ENCODE assay signal across 10 cellular contexts in the genomic region with DNA sequence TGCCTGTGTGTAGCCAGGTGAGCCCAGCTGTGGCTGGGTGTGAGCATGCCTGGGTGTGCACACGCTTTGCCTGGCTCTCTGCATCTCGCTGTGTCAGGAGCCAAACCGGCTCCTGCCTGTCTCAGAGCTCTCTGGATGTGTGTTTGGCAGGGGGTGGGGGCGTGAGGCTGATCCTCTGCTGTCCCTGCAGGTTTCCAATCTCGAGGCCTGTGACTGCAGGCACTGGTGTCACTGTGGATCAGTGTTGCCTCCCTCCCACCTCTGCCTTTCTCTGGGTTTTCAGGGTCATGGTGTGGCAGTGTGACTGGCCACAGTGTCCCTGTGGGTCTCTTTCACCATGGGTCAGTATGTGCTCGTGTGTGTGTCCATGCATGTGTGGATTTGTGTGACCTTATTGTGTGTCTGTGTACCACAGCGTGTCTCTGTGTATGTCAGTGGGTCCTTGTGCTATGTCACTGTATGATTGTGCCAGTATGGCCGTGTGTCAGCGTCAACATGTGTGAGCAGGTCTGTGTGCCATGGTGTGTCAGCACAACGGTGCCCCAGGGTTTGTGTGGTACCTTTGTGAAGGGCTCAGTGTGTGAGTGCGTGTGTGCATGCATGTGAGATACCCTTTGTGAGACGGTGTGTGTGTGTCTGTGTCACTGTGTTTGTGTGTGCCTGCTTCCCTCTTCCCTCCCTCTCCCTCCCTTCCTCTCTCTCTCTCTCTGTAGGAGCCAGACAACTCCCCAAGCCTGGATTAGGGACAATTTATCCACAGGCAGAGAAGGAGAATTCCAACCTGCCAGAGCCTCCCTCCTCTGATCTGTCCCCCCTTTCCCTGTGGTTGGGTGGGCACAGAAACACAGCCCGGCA. TPM values are rescaled to one million over a fixed set of nuclear protein-coding genes. Genes with fewer than 3 reads are reported as not detected.
DNase-seq lines count a peak whose midpoint lies in the region; ATAC-seq and TF ChIP-seq lines count a peak whose summit lies in the region.
"Had no signal": no experiment of that assay in that cellular context is flagged by ENCODE, and none has a peak within 500 bp of the region (broad histone marks: within the 10 kb centered on the region; RNA-seq: fewer than 3 reads in every experiment).

No MANE protein-coding gene starts in this region.

- H3K27me3 ChIP-seq in thyroid gland: no peaks in the 10 kb centered on the region

- CTCF ChIA-PET in activated CD4-positive, alpha-beta T cell treated with anti-CD3 and anti-CD28 coated beads for 36 hours (lab: Charles Lee): interaction anchor here (1.0 to 1.3 kb wide), 2 partner anchors 16 to 449 kb away, joined by 3 to 4 read pairs; no protein-coding TSS in a partner anchor

- H3K36me3 Mint-ChIP-seq in activated CD4-positive, alpha-beta T cell treated with anti-CD3 and anti-CD28 coated beads for 36 hours (ENCODE audit: low read depth): no peaks in the 10 kb centered on the region
- H3K36me3 Mint-ChIP-seq in mesothelial cell of epicardium: no peaks in the 10 kb centered on the region

- no peak for DNase-seq in activated CD4-positive, alpha-beta T cell treated with anti-CD3 and anti-CD28 coated beads for 36 hours
- DNase-seq in activated CD4-positive, alpha-beta T cell treated with anti-CD3 and anti-CD28 coated beads for 1 hour: no peak
- peak; percentile 64 for DNase-seq in cerebellum (ENCODE audit: low spot score)
- no peak for DNase-seq in mesothelial cell of epicardium (ENCODE audit: low spot score in 2 of 2, unreplicated experiment in 2 of 2)
- peak; percentile 43 to 61 for DNase-seq in thyroid gland
- no peak for DNase-seq in NCI-H510A (lab: John Stamatoyannopoulos, UW)
- DNase-seq in Ammon's horn (ENCODE audit: low spot score): no peak
- DNase-seq: ACHN; activated naive CD4-positive, alpha-beta T cell treated with Interleukin-2 at 50 U/mL for 16 hours had no signal

- peaks cover 19% of the 10 kb centered on the region for H3K4me1 Mint-ChIP-seq in activated CD4-positive, alpha-beta T cell treated with anti-CD3 and anti-CD28 coated beads for 36 hours
- peaks cover 64% of the 10 kb centered on the region for H3K4me1 Mint-ChIP-seq in mesothelial cell of epicardium

- WGBS in thyroid gland, 2 donors: 33 to 55% methylated on average over 10 of the region's 13 CpGs

- H3K9me3 Mint-ChIP-seq in activated CD4-positive, alpha-beta T cell treated with anti-CD3 and anti-CD28 coated beads for 36 hours (ENCODE audit: low read depth): no peaks in the 10 kb centered on the region
- no peaks in the 10 kb centered on the region for H3K9me3 Mint-ChIP-seq in mesothelial cell of epicardium

- H3K4me3 ChIP-seq in thyroid gland (replicated peaks in 1 of 3): no peak overlapping the region

- no peak for ATAC-seq in activated CD4-positive, alpha-beta T cell treated with anti-CD3 and anti-CD28 coated beads for 36 hours
- no peak for ATAC-seq in GM18502 (IDR thresholded peaks at IDR 0.05; ENCODE audit: poor library complexity, unreplicated experiment)

- peak overlapping the region; percentile 21 for H3K27ac Mint-ChIP-seq in activated CD4-positive, alpha-beta T cell treated with anti-CD3 and anti-CD28 coated beads for 36 hours
- H3K27ac Mint-ChIP-seq in mesothelial cell of epicardium: peak overlapping the region; percentile 81

- no peaks in the 10 kb centered on the region for H3K27me3 Mint-ChIP-seq in activated CD4-positive, alpha-beta T cell treated with anti-CD3 and anti-CD28 coated beads for 36 hours
- no peaks in the 10 kb centered on the region for H3K27me3 Mint-ChIP-seq in mesothelial cell of epicardium (ENCODE audit: low read depth)

- TF ChIP-seq CTCF in mesothelial cell of epicardium (IDR thresholded peaks at IDR 0.05; ENCODE audit: unreplicated experiment) (no peak), thyroid gland (IDR thresholded peaks at IDR 0.05) (no peak)

- no peaks in the 10 kb centered on the region for H3K9me3 ChIP-seq in thyroid gland

- no peak for TF ChIP-seq POLR2A in thyroid gland (IDR thresholded peaks at IDR 0.05)

- peak overlapping the region; percentile 64 to 91 (median 73) for H3K27ac ChIP-seq in thyroid gland

- no peak overlapping the region for H3K4me3 Mint-ChIP-seq in activated CD4-positive, alpha-beta T cell treated with anti-CD3 and anti-CD28 coated beads for 36 hours
- H3K4me3 Mint-ChIP-seq in mesothelial cell of epicardium: peak overlapping the region; percentile 11

- POLR2A ChIA-PET in activated CD4-positive, alpha-beta T cell treated with anti-CD3 and anti-CD28 coated beads for 36 hours (lab: Charles Lee): no interaction called here

- peaks cover 0 to 4% of the 10 kb centered on the region in 2 donors for H3K36me3 ChIP-seq in thyroid gland

- H3K4me1 ChIP-seq in thyroid gland: peaks cover 73 to 84% of the 10 kb centered on the region in 2 donors

- intact Hi-C loops in activated CD4-positive, alpha-beta T cell treated with anti-CD3 and anti-CD28 coated beads for 36 hours (cut with DNase I, micrococcal nuclease): no loop called here
- intact Hi-C loops in thyroid gland (cut with DNase I): no loop called here

RNA-seq across cellular contexts. Expression of gene AHDC1, which starts 43.4 kb away (rescaled TPM):
- total RNA-seq in activated CD4-positive, alpha-beta T cell treated with anti-CD3 and anti-CD28 coated beads for 36 hours: 10 to 100 TPM; 10.3 to 12.1 TPM
- total RNA-seq in cerebellum: 26.5 TPM
- 71.4 to 73.5 TPM (median 72.1 TPM) in 3 replicates for total RNA-seq in mesothelial cell of epicardium
- total RNA-seq in thyroid gland: 10 to 100 TPM; 25.5 to 91.4 (median 47.8) TPM

Comparison
In these comparisons a context has a peak if more than half of its experiments do, and no peak if none do; other contexts are left out.
1. DNase-seq: peak in cerebellum (single experiment) and thyroid gland (2 of 2); none in activated CD4-positive, alpha-beta T cell treated with anti-CD3 and anti-CD28 coated beads for 36 hours (single experiment), activated CD4-positive, alpha-beta T cell treated with anti-CD3 and anti-CD28 coated beads for 1 hour (single experiment), mesothelial cell of epicardium (0 of 2), NCI-H510A (single experiment) and Ammon's horn (single experiment).